24 cellular contexts compared by ENCODE assay signal in genomic region chr2:61634512-61634911, GRCh38.
A peak's percentile ranks its signal among the peaks of the same experiment; 100 is the strongest.
DNase-seq lines count a peak whose midpoint lies in the region; ATAC-seq, FAIRE-seq and TF ChIP-seq lines count a peak whose summit lies in the region.
"Had no signal": no experiment of that assay in that cellular context is flagged by ENCODE, and none has a peak within 500 bp of the region (broad histone marks: within the 10 kb centered on the region; RNA-seq: fewer than 3 reads in every experiment).

No MANE protein-coding gene starts in this region.

- H4K20me1 ChIP-seq in GM23338 (replicated peaks; ENCODE audit: insufficient read depth), result no peaks in the 10 kb centered on the region

- H3K27ac ChIP-seq in GM23338 (ENCODE audit: low read depth), result no peak overlapping the region
- H3K27ac ChIP-seq in endodermal cell (ENCODE audit: low read depth, low read length), result no peak overlapping the region
- H3K27ac ChIP-seq: HL-60 had no signal

- no peak for TF ChIP-seq CTCF in GM23338 (conservative IDR thresholded peaks at IDR 0.05; ENCODE audit: low read depth in 2 of 2)
- TF ChIP-seq CTCF in endodermal cell (conservative IDR thresholded peaks at IDR 0.05), result no peak
- TF ChIP-seq CTCF in osteocyte (IDR thresholded peaks at IDR 0.05), result no peak

- H3K4me3 ChIP-seq in GM23338 (no peak overlapping the region), endodermal cell (ENCODE audit: low read length) (no peak overlapping the region)
- H3K4me3 ChIP-seq: K562 had no signal

- H3K27ac Mint-ChIP-seq in GM23338 (no peak overlapping the region), endodermal cell (no peak overlapping the region), osteocyte (ENCODE audit: unreplicated experiment) (peak overlapping the region; percentile 50)
- H3K27ac Mint-ChIP-seq: CD4-positive, CD25-positive, alpha-beta regulatory T cell; CD8-positive, alpha-beta memory T cell had no signal

- H2AFZ ChIP-seq in GM23338, result peak overlapping the region; percentile 48; the same call in 1 of the 2 replicates

- H3K79me2 ChIP-seq in GM23338 (replicated peaks; ENCODE audit: insufficient read depth), result no peaks in the 10 kb centered on the region

- H3K36me3 ChIP-seq in GM23338 (ENCODE audit: insufficient read depth) (no peaks in the 10 kb centered on the region), endodermal cell (ENCODE audit: control insufficient read depth, insufficient read depth, low read length) (no peaks in the 10 kb centered on the region)
- H3K36me3 ChIP-seq: BE2C had no signal

- ATAC-seq in GM23338 (peak; percentile 21; the same call in 2 of the 3 replicates), HG03196 (IDR thresholded peaks at IDR 0.05; ENCODE audit: unreplicated experiment) (no peak)
- ATAC-seq: K562 had no signal

- FAIRE-seq in RCC 7860 (lab: Jason Lieb, UNC), result no peak
- FAIRE-seq: A204.1, G401.6, H1, K562 had no signal

- H3K4me1 Mint-ChIP-seq in GM23338, result peaks cover 48% of the 10 kb centered on the region
- peaks cover 46% of the 10 kb centered on the region for H3K4me1 Mint-ChIP-seq in endodermal cell
- peaks cover 32% of the 10 kb centered on the region for H3K4me1 Mint-ChIP-seq in osteocyte (ENCODE audit: unreplicated experiment)
- H3K4me1 Mint-ChIP-seq: CD4-positive, CD25-positive, alpha-beta regulatory T cell; CD8-positive, alpha-beta memory T cell had no signal

- H3K9me2 ChIP-seq in GM23338 (ENCODE audit: insufficient read depth), result no peaks in the 10 kb centered on the region

- no peaks in the 10 kb centered on the region for H3K9me3 Mint-ChIP-seq in GM23338
- no peaks in the 10 kb centered on the region for H3K9me3 Mint-ChIP-seq in endodermal cell
- H3K9me3 Mint-ChIP-seq in osteocyte (ENCODE audit: unreplicated experiment), result no peaks in the 10 kb centered on the region
- H3K9me3 Mint-ChIP-seq: CD4-positive, CD25-positive, alpha-beta regulatory T cell; CD8-positive, alpha-beta memory T cell; H9 had no signal

- whole genome bisulfite sequencing in endodermal cell (ENCODE audit: insufficient coverage in 1 of 2, insufficient read length in 1 of 2), 2 experiments, result 72 to 94% methylated on average over 4 to 5 of the region's 5 CpGs

- no peaks in the 10 kb centered on the region for H3K9me3 ChIP-seq in endodermal cell (ENCODE audit: control insufficient read depth, low read length)
- H3K9me3 ChIP-seq: BE2C had no signal

- peaks cover 44% of the 10 kb centered on the region for H3K4me1 ChIP-seq in GM23338 (ENCODE audit: insufficient read depth)
- peaks cover 13% of the 10 kb centered on the region for H3K4me1 ChIP-seq in endodermal cell (ENCODE audit: control insufficient read depth, insufficient read depth, low read length)
- H3K4me1 ChIP-seq: BE2C had no signal

- H3K36me3 Mint-ChIP-seq in GM23338 (ENCODE audit: low read depth) (no peaks in the 10 kb centered on the region), endodermal cell (ENCODE audit: low read depth) (no peaks in the 10 kb centered on the region), osteocyte (ENCODE audit: unreplicated experiment) (no peaks in the 10 kb centered on the region)
- H3K36me3 Mint-ChIP-seq: CD4-positive, CD25-positive, alpha-beta regulatory T cell; CD8-positive, alpha-beta memory T cell had no signal

- H3K27me3 ChIP-seq in GM23338 (ENCODE audit: insufficient read depth), result no peaks in the 10 kb centered on the region
- H3K27me3 ChIP-seq in endodermal cell (ENCODE audit: control insufficient read depth, insufficient read depth, low read length, poor library complexity, severe bottlenecking), result no peaks in the 10 kb centered on the region
- H3K27me3 ChIP-seq: BE2C had no signal

- DNase-seq in ELF-1 (ENCODE audit: low read depth, low spot score) (peak; percentile 44), GM23338 (ENCODE audit: low spot score) (no peak), endodermal cell (peak; percentile 55), osteocyte (ENCODE audit: extremely low spot score, unreplicated experiment) (no peak), RCC 7860 (ENCODE audit: low spot score) (no peak), mucosa of gallbladder (ENCODE audit: low spot score) (no peak)
- DNase-seq: ACHN; BE2C; C1 segment of cervical spinal cord; CD4-positive, CD25-positive, alpha-beta regulatory T cell; CD8-positive, alpha-beta memory T cell; COR-L47; DMS 273 treated with DMSO at 0.1 percent for 48 hours; DMS53; DND-41; EL; H9; IMR-90 had no signal

- no peak overlapping the region for H3K4me2 ChIP-seq in GM23338

- H3K27me3 Mint-ChIP-seq in GM23338 (ENCODE audit: insufficient read depth, low read depth, poor library complexity) (peaks cover 4% of the 10 kb centered on the region), endodermal cell (ENCODE audit: insufficient read depth) (no peaks in the 10 kb centered on the region), osteocyte (ENCODE audit: unreplicated experiment) (no peaks in the 10 kb centered on the region)
- H3K27me3 Mint-ChIP-seq: CD4-positive, CD25-positive, alpha-beta regulatory T cell had no signal

- H3F3A ChIP-seq in GM23338 (replicated peaks; ENCODE audit: low read depth), result no peaks in the 10 kb centered on the region

- no peak overlapping the region for H3K9ac ChIP-seq in endodermal cell (ENCODE audit: extremely low read depth, low read length, poor library complexity, severe bottlenecking)

- H3K4me3 Mint-ChIP-seq in GM23338 (no peak overlapping the region), endodermal cell (no peak overlapping the region), osteocyte (ENCODE audit: unreplicated experiment) (no peak overlapping the region)
- H3K4me3 Mint-ChIP-seq: CD4-positive, CD25-positive, alpha-beta regulatory T cell; CD8-positive, alpha-beta memory T cell; H9 had no signal

TF ChIP-seq in GM23338, 12 proteins besides CTCF, POLR2A, EP300 and RAD21 (continues in another document):
- no peak for TF ChIP-seq NANOG (IDR thresholded peaks at IDR 0.05; ENCODE audit: borderline replicate concordance)
- no peak for TF ChIP-seq STAT1 (IDR thresholded peaks at IDR 0.05; ENCODE audit: unreplicated experiment)
- no peak for TF ChIP-seq ZNF331 (CRISPR knock-in tag; IDR thresholded peaks at IDR 0.05; ENCODE audit: low read depth)
- no peak for TF ChIP-seq JUNB (IDR thresholded peaks at IDR 0.05; ENCODE audit: unreplicated experiment)
- TF ChIP-seq, protein P1, sequence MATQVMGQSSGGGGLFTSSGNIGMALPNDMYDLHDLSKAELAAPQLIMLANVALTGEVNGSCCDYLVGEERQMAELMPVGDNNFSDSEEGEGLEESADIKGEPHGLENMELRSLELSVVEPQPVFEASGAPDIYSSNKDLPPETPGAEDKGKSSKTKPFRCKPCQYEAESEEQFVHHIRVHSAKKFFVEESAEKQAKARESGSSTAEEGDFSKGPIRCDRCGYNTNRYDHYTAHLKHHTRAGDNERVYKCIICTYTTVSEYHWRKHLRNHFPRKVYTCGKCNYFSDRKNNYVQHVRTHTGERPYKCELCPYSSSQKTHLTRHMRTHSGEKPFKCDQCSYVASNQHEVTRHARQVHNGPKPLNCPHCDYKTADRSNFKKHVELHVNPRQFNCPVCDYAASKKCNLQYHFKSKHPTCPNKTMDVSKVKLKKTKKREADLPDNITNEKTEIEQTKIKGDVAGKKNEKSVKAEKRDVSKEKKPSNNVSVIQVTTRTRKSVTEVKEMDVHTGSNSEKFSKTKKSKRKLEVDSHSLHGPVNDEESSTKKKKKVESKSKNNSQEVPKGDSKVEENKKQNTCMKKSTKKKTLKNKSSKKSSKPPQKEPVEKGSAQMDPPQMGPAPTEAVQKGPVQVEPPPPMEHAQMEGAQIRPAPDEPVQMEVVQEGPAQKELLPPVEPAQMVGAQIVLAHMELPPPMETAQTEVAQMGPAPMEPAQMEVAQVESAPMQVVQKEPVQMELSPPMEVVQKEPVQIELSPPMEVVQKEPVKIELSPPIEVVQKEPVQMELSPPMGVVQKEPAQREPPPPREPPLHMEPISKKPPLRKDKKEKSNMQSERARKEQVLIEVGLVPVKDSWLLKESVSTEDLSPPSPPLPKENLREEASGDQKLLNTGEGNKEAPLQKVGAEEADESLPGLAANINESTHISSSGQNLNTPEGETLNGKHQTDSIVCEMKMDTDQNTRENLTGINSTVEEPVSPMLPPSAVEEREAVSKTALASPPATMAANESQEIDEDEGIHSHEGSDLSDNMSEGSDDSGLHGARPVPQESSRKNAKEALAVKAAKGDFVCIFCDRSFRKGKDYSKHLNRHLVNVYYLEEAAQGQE (IDR thresholded peaks at IDR 0.05; ENCODE audit: unreplicated experiment), result no peak
- no peak for TF ChIP-seq EZH2phosphoT487 (IDR thresholded peaks at IDR 0.05; ENCODE audit: unreplicated experiment)
- TF ChIP-seq POLR2AphosphoS5 (IDR thresholded peaks at IDR 0.05; ENCODE audit: low read depth), result no peak
- no peak for TF ChIP-seq CREB1 (CRISPR knock-in tag; IDR thresholded peaks at IDR 0.05; ENCODE audit: low read depth)
- TF ChIP-seq, protein P2, sequence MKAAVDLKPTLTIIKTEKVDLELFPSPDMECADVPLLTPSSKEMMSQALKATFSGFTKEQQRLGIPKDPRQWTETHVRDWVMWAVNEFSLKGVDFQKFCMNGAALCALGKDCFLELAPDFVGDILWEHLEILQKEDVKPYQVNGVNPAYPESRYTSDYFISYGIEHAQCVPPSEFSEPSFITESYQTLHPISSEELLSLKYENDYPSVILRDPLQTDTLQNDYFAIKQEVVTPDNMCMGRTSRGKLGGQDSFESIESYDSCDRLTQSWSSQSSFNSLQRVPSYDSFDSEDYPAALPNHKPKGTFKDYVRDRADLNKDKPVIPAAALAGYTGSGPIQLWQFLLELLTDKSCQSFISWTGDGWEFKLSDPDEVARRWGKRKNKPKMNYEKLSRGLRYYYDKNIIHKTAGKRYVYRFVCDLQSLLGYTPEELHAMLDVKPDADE (IDR thresholded peaks at IDR 0.05), result no peak

Comparison
In these comparisons a context has a peak if more than half of its experiments do, and no peak if none do; other contexts are left out.
1. DNase-seq: peak in ELF-1 (single experiment) and endodermal cell (single experiment); none in GM23338 (single experiment), osteocyte (single experiment), RCC 7860 (single experiment) and mucosa of gallbladder (single experiment).